ENCODE assay signal across 8 cellular contexts in genomic region chr2:120014231-120014990, GRCh38. TPM values are rescaled to one million over a fixed set of nuclear protein-coding genes. Genes with fewer than 3 reads are reported as not detected.
DNase-seq lines count a peak whose midpoint lies in the region; ATAC-seq and TF ChIP-seq lines count a peak whose summit lies in the region.

No MANE protein-coding gene starts in this region.

- H3K27ac ChIP-seq in DND-41 (ENCODE audit: low read length) (no peak overlapping the region), neural progenitor cell (no peak overlapping the region)

- no peaks in the 10 kb centered on the region for H3K27me3 ChIP-seq in DND-41 (ENCODE audit: insufficient read depth, low read length, poor library complexity)
- peaks cover 6% of the 10 kb centered on the region for H3K27me3 ChIP-seq in neural progenitor cell

- H3K4me1 Mint-ChIP-seq in neural progenitor cell: peaks cover 15% of the 10 kb centered on the region

- H4K20me1 ChIP-seq in DND-41 (ENCODE audit: insufficient read depth, low read length) (peaks cover 4% of the 10 kb centered on the region; the same call in 1 of the 2 replicates), neural progenitor cell (ENCODE audit: low read depth) (peaks cover 29% of the 10 kb centered on the region)

- TF ChIP-seq CTCF in DND-41 (IDR thresholded peaks at IDR 0.05; ENCODE audit: borderline replicate concordance, extremely low read depth, low read length, poor library complexity, severe bottlenecking) (no peak), epithelial cell of esophagus (IDR thresholded peaks at IDR 0.05; ENCODE audit: insufficient read depth, low read depth, low read length, missing control alignments) (no peak), neural progenitor cell (IDR thresholded peaks at IDR 0.05) (no peak)

- H3K36me3 Mint-ChIP-seq in neural progenitor cell: peaks cover 24% of the 10 kb centered on the region

- H3K36me3 ChIP-seq in DND-41 (ENCODE audit: insufficient read depth, low read length) (peaks cover 6% of the 10 kb centered on the region; the same call in 1 of the 2 replicates), neural progenitor cell (peaks cover under 1% of the 10 kb centered on the region)

- H3K79me2 ChIP-seq in DND-41 (ENCODE audit: insufficient read depth, low read length) (peaks cover 55% of the 10 kb centered on the region), neural progenitor cell (ENCODE audit: low read depth) (peaks cover 61% of the 10 kb centered on the region)

- peaks cover 15% of the 10 kb centered on the region for H3K9me3 Mint-ChIP-seq in neural progenitor cell

- H2AFZ ChIP-seq in DND-41 (ENCODE audit: low read depth, low read length) (no peak overlapping the region), neural progenitor cell (replicated peaks) (no peak overlapping the region)

- H3K4me1 ChIP-seq in DND-41 (ENCODE audit: insufficient read depth, low read length) (peaks cover 27% of the 10 kb centered on the region), neural progenitor cell (peaks cover 18% of the 10 kb centered on the region)

- DNase-seq in DND-41 (no peak), NCI-H510A treated with DMSO at 0.1 percent for 48 hours (lab: John Stamatoyannopoulos, UW) (peak; percentile 7), epithelial cell of esophagus (ENCODE audit: low read depth) (no peak), neural progenitor cell (ENCODE audit: low spot score) (peak; percentile 21), hepatic stellate cell (ENCODE audit: low spot score) (no peak), DMS153 treated with DMSO at 0.1 percent for 48 hours (lab: John Stamatoyannopoulos, UW; ENCODE audit: unreplicated experiment) (no peak)

- H3K4me2 ChIP-seq in DND-41 (ENCODE audit: insufficient read depth, low read length): peak overlapping the region; percentile 78
- peak overlapping the region; percentile 99 for H3K4me2 ChIP-seq in neural progenitor cell

- H3K4me3 Mint-ChIP-seq in neural progenitor cell: peak overlapping the region; percentile 96

- ATAC-seq in DND-41 (ENCODE audit: insufficient read depth, low read depth): no peak
- ATAC-seq in HG03442 (IDR thresholded peaks at IDR 0.05; ENCODE audit: unreplicated experiment): no peak
- no peak for ATAC-seq in GM18873 (IDR thresholded peaks at IDR 0.05; ENCODE audit: low FRiP score, unreplicated experiment)

- peaks cover 7% of the 10 kb centered on the region for H3K27me3 Mint-ChIP-seq in neural progenitor cell (ENCODE audit: insufficient read depth, low read depth)

- peak overlapping the region; percentile 74 to 80; a peak in 3 of 4 replicates for H3K4me3 ChIP-seq in DND-41 (ENCODE audit: low read depth in 1 of 2, low read length in 2 of 2)
- H3K4me3 ChIP-seq in epithelial cell of esophagus (ENCODE audit: low read length): peak overlapping the region; percentile 81
- H3K4me3 ChIP-seq in neural progenitor cell: peak overlapping the region; percentile 75

- H3K9me3 ChIP-seq in DND-41 (ENCODE audit: insufficient read depth, low read length, severe bottlenecking) (no peaks in the 10 kb centered on the region), neural progenitor cell (ENCODE audit: low read depth) (no peaks in the 10 kb centered on the region)

- peak overlapping the region; percentile 94; the same call in 1 of the 2 replicates for H3K9ac ChIP-seq in DND-41 (ENCODE audit: low read depth, low read length)
- H3K9ac ChIP-seq in neural progenitor cell: no peak overlapping the region

- peaks cover 17% of the 10 kb centered on the region for H3F3A ChIP-seq in neural progenitor cell (ENCODE audit: low read depth)

- H3K27ac Mint-ChIP-seq in neural progenitor cell: no peak overlapping the region

RNA-seq across cellular contexts. Expression of gene EPB41L5, which starts 1.5 kb away (rescaled TPM):
- total RNA-seq in neural progenitor cell (ENCODE audit: low replicate concordance): 65.7 and 84.0 TPM in 2 replicates

Comparison
In these comparisons a context has a peak if more than half of its experiments do, and no peak if none do; other contexts are left out.
1. DNase-seq: peak in NCI-H510A treated with DMSO at 0.1 percent for 48 hours (single experiment) and neural progenitor cell (single experiment); none in DND-41 (single experiment), epithelial cell of esophagus (single experiment), hepatic stellate cell (single experiment) and DMS153 treated with DMSO at 0.1 percent for 48 hours (single experiment).
2. Peak in every context shown above with its lines, with median percentiles within 50 percentile points of each other: H3K4me3 ChIP-seq.